In the genomic region with DNA sequence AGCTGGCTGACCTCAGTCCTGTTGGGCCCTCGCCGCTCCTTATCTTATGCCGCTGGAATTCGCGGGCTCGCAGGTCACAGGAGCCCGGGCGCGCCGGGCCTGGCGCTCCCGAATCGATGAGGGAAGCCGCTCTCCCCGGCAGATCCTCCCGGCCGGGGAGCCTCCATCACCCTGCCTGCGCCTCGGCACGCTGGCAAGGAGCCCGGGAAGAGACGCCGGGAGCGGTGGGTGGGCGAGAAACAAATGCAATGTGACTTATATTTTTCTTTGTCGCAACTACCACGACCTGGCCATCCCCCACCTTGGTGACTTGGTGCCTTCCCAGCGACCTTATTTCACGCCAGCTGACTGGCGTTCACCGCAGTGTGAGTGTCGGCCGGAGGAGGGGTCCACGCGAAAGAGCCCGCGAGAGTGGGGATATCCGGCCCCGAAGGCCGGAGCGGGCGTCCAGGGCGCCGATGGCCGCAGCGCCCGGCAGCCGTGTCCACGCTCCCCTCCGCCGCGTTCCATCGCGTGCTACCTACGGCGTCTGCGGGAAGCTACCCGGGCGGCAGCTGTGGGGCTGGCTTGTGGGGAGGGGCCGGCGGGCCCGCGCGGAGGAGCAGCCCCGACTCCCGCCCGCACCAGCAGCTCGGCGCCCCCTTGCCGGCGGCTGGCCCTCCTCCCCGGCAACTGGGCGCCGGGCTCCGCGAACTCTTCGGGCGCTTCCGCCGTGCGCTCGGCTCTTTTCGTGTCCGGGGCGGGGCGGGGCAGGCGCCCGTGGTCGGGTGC, we compare ENCODE assay signal across 8 cellular contexts. TPM values are rescaled to one million over a fixed set of nuclear protein-coding genes. Genes with fewer than 3 reads are reported as not detected.
DNase-seq lines count a peak whose midpoint lies in the region; ATAC-seq and TF ChIP-seq lines count a peak whose summit lies in the region.

No MANE protein-coding gene starts in this region.

- no peaks in the 10 kb centered on the region for H3K9me3 ChIP-seq in ectodermal cell (ENCODE audit: control insufficient read depth, low read length)
- H3K9me3 ChIP-seq in lung (ENCODE audit: control insufficient read depth in 2 of 2, insufficient read depth in 1 of 2, low read length in 1 of 2), result no peaks in the 10 kb centered on the region

- H3K4me3 ChIP-seq in ectodermal cell (ENCODE audit: insufficient read depth, low read depth, low read length) (peak overlapping the region; percentile 67), lung (peak overlapping the region; percentile 78)

- intact Hi-C loops in activated CD8-positive, alpha-beta T cell treated with anti-CD3 and anti-CD28 coated beads for 36 hours (cut with micrococcal nuclease), result loop anchor here (5.0 kb wide), 1 partner anchor 44 kb away; no protein-coding TSS in a partner anchor

- H3K4me1 ChIP-seq in ectodermal cell (ENCODE audit: control insufficient read depth, insufficient read depth, low read length) (peaks cover 10% of the 10 kb centered on the region), lung (ENCODE audit: control insufficient read depth in 2 of 2, insufficient read depth in 2 of 2, low read length in 2 of 2) (peaks cover 4 to 12% of the 10 kb centered on the region in 2 donors)

- POLR2A ChIA-PET in activated CD8-positive, alpha-beta T cell treated with anti-CD3 and anti-CD28 coated beads for 36 hours (lab: Charles Lee), result interaction anchor here (0.5 to 1.4 kb wide), 6 partner anchors 8 to 81 kb away, joined by 3 to 5 read pairs (median 3); no protein-coding TSS in a partner anchor

- CTCF ChIA-PET in activated CD8-positive, alpha-beta T cell treated with anti-CD3 and anti-CD28 coated beads for 36 hours (lab: Charles Lee), result interaction anchor here (1.6 kb wide), 1 partner anchor 145 kb away, joined by 4 read pairs; no protein-coding TSS in a partner anchor

- DNase-seq in NCI-H774 (lab: John Stamatoyannopoulos, UW) (peak; percentile 83), lung (ENCODE audit: low spot score) (peak; percentile 67)
- peak; percentile 86 for DNase-seq in activated CD8-positive, alpha-beta T cell treated with anti-CD3 and anti-CD28 coated beads for 36 hours
- peak; percentile 67 to 86 (median 73) for DNase-seq in stimulated activated CD4-positive, alpha-beta T cell treated with anti-CD3 and anti-CD28 coated beads, TNF-alpha, amount 100 ng/mL, for 24 hours (ENCODE audit: low read depth in 3 of 3)

- H3K9me3 Mint-ChIP-seq in activated CD8-positive, alpha-beta T cell treated with anti-CD3 and anti-CD28 coated beads for 36 hours, result no peaks in the 10 kb centered on the region

- H3K4me3 Mint-ChIP-seq in activated CD8-positive, alpha-beta T cell treated with anti-CD3 and anti-CD28 coated beads for 36 hours, result peak overlapping the region; percentile 81

- 0 to 1% methylated on average over 89 of the region's 89 CpGs for WGBS in ectodermal cell, 2 experiments
- WGBS in lung, 2 donors, result 1% methylated on average over 72 to 89 of the region's 89 CpGs

- ATAC-seq in GM19372 (IDR thresholded peaks at IDR 0.05; ENCODE audit: low read depth, unreplicated experiment) (peak; percentile 78), HG03469 (IDR thresholded peaks at IDR 0.05; ENCODE audit: unreplicated experiment) (peak; percentile 54), lung (ENCODE audit: insufficient read depth, low FRiP score) (peak; percentile 94)
- peak; percentile 97 for ATAC-seq in activated CD8-positive, alpha-beta T cell treated with anti-CD3 and anti-CD28 coated beads for 36 hours

- H3K27me3 ChIP-seq in ectodermal cell (ENCODE audit: control insufficient read depth, insufficient read depth, low read length, poor library complexity, severe bottlenecking), result no peaks in the 10 kb centered on the region
- H3K27me3 ChIP-seq in lung (ENCODE audit: control insufficient read depth, insufficient read depth), result no peaks in the 10 kb centered on the region

- no peak for TF ChIP-seq CTCF in C4-2B (conservative IDR thresholded peaks at IDR 0.05)
- TF ChIP-seq CTCF in activated CD8-positive, alpha-beta T cell treated with anti-CD3 and anti-CD28 coated beads for 36 hours (IDR thresholded peaks at IDR 0.05), result no peak
- TF ChIP-seq CTCF in lung (IDR thresholded peaks at IDR 0.05; ENCODE audit: control extremely low read depth, extremely low read depth), result no peak

- H3K27ac ChIP-seq in C4-2B (peak overlapping the region; percentile 91), ectodermal cell (ENCODE audit: insufficient read depth, low read depth, low read length, poor library complexity, severe bottlenecking) (peak overlapping the region; percentile 92), lung (ENCODE audit: low read depth in 1 of 2, low read length in 1 of 2) (peak overlapping the region; percentile 93 to 98)

- peaks cover 40% of the 10 kb centered on the region for H3K4me1 Mint-ChIP-seq in activated CD8-positive, alpha-beta T cell treated with anti-CD3 and anti-CD28 coated beads for 36 hours (ENCODE audit: low read depth)

- no peaks in the 10 kb centered on the region for H3K36me3 ChIP-seq in ectodermal cell (ENCODE audit: control insufficient read depth, insufficient read depth, low read length)
- H3K36me3 ChIP-seq in lung (ENCODE audit: control insufficient read depth in 2 of 2, insufficient read depth in 2 of 2, low read length in 2 of 2), result no peaks in the 10 kb centered on the region

- H3K27me3 Mint-ChIP-seq in activated CD8-positive, alpha-beta T cell treated with anti-CD3 and anti-CD28 coated beads for 36 hours, result peaks cover 27% of the 10 kb centered on the region

- peak overlapping the region; percentile 81 for H3K27ac Mint-ChIP-seq in activated CD8-positive, alpha-beta T cell treated with anti-CD3 and anti-CD28 coated beads for 36 hours

- H3K36me3 Mint-ChIP-seq in activated CD8-positive, alpha-beta T cell treated with anti-CD3 and anti-CD28 coated beads for 36 hours (ENCODE audit: low read depth), result peaks cover 3% of the 10 kb centered on the region

RNA-seq across cellular contexts. Expression of a gene that starts 0.5 kb away (rescaled TPM):
- 1 to 10 TPM; 6.6 to 6.9 TPM for total RNA-seq in activated CD8-positive, alpha-beta T cell treated with anti-CD3 and anti-CD28 coated beads for 36 hours
- 40.5 TPM for polyA plus RNA-seq in ectodermal cell (2013, experiment 1 of 4)
- polyA plus RNA-seq in ectodermal cell (2013, experiment 2 of 4), result 42.2 TPM
- polyA plus RNA-seq in ectodermal cell (2013, experiment 3 of 4), result 39.8 TPM
- 41.3 TPM for polyA plus RNA-seq in ectodermal cell (2013, experiment 4 of 4)
- total RNA-seq in lung, result 10 to 100 TPM; 29.9 to 66.2 TPM
- 1 to 10 TPM; 3.8 to 9.6 TPM for polyA plus RNA-seq in lung

Comparison
In these comparisons a context has a peak if more than half of its experiments do, and no peak if none do; other contexts are left out.
1. Peak in every context shown above with its lines: DNase-seq, ATAC-seq, H3K4me3 ChIP-seq and H3K27ac ChIP-seq.